Comparison of ENCODE assay signal across 6 cellular contexts in genomic region chr1:44820328-44820944, GRCh38. TPM values are rescaled to one million over a fixed set of nuclear protein-coding genes. Genes with fewer than 3 reads are reported as not detected.
A peak's percentile ranks its signal among the peaks of the same experiment; 100 is the strongest.
DNase-seq lines count a peak whose midpoint lies in the region; TF ChIP-seq lines count a peak whose summit lies in the region.

No MANE protein-coding gene starts in this region.

- no peaks in the 10 kb centered on the region for H3K27me3 ChIP-seq in OCI-LY3 (ENCODE audit: low read depth, low read length)
- no peaks in the 10 kb centered on the region for H3K27me3 ChIP-seq in suprapubic skin

- H3K4me1 ChIP-seq in OCI-LY3 (ENCODE audit: low read length) (peaks cover 19% of the 10 kb centered on the region), suprapubic skin (peaks cover 28% of the 10 kb centered on the region)

- no peaks in the 10 kb centered on the region for H4K20me1 ChIP-seq in OCI-LY3 (ENCODE audit: insufficient read depth, low read length)

- peak overlapping the region; percentile 98 for H3K9ac ChIP-seq in OCI-LY3 (ENCODE audit: low read length)

- DNase-seq in foreskin fibroblast (no peak), suprapubic skin (ENCODE audit: low spot score in 2 of 2) (peak in 1 of 2 donors; percentile 74), NCI-H510A (lab: John Stamatoyannopoulos, UW) (no peak), SHP77 treated with DMSO at 0.1 percent for 48 hours (lab: John Stamatoyannopoulos, UW) (no peak)
- DNase-seq in stimulated activated CD4-positive, alpha-beta T cell treated with anti-CD3 and anti-CD28 coated beads, Interleukin-4, amount 100 ng/mL, for 4 hours, result no peak

- H3K36me3 ChIP-seq in OCI-LY3 (replicated peaks; ENCODE audit: low read depth, low read length) (peaks cover 18% of the 10 kb centered on the region), suprapubic skin (no peaks in the 10 kb centered on the region)

- no peaks in the 10 kb centered on the region for H3K79me2 ChIP-seq in OCI-LY3 (ENCODE audit: low read length)

- peak overlapping the region; percentile 97 for H3K4me3 ChIP-seq in OCI-LY3 (ENCODE audit: low read length)
- peak overlapping the region; percentile 38 to 66 for H3K4me3 ChIP-seq in foreskin fibroblast (ENCODE audit: low read depth in 1 of 2, low read length in 2 of 2)
- peak overlapping the region; percentile 57 for H3K4me3 ChIP-seq in suprapubic skin

- H3K27ac ChIP-seq in OCI-LY3 (ENCODE audit: low read length) (peak overlapping the region; percentile 100), suprapubic skin (peak overlapping the region; percentile 91)

- no peak for TF ChIP-seq EP300 in suprapubic skin (IDR thresholded peaks at IDR 0.05)

- peak overlapping the region; percentile 100 for H3K4me2 ChIP-seq in OCI-LY3 (ENCODE audit: low read length)

- no peak for TF ChIP-seq POLR2A in suprapubic skin (IDR thresholded peaks at IDR 0.05)

- H3K9me3 ChIP-seq in OCI-LY3 (ENCODE audit: insufficient read depth, low read length) (no peaks in the 10 kb centered on the region), suprapubic skin (no peaks in the 10 kb centered on the region)

- H2AFZ ChIP-seq in OCI-LY3 (ENCODE audit: low read depth, low read length), result peak overlapping the region; percentile 83; the same call in 1 of the 2 replicates

- TF ChIP-seq CTCF in OCI-LY3 (IDR thresholded peaks at IDR 0.05; ENCODE audit: low read depth, low read length) (no peak; the same call in 1 of the 2 replicates), foreskin fibroblast (IDR thresholded peaks at IDR 0.05; ENCODE audit: low read depth, low read length) (no peak), suprapubic skin (IDR thresholded peaks at IDR 0.05) (no peak)

- WGBS in suprapubic skin, result 32% methylated on average over 12 of the region's 21 CpGs

RNA-seq across cellular contexts. Expression of gene BTBD19, which starts 12.1 kb away (rescaled TPM):
- 1 to 10 TPM; 1.2 to 7.3 (median 4.4) TPM for total RNA-seq in suprapubic skin

RNA-seq across cellular contexts. Expression of gene DYNLT4, which starts 13.3 kb away (rescaled TPM):
- not detected for total RNA-seq in suprapubic skin

RNA-seq across cellular contexts. Expression of gene PLK3, which starts 20.3 kb away (rescaled TPM):
- 100 to 1,000 TPM in 2 of 4 donors, 10 to 100 TPM in 2; 63.7 to 135 (median 91.1) TPM for total RNA-seq in suprapubic skin

RNA-seq across cellular contexts. Expression of gene PTCH2, which starts 22.6 kb away (rescaled TPM):
- total RNA-seq in suprapubic skin, result 1 to 10 TPM; 1.2 to 2.4 (median 1.5) TPM

RNA-seq across cellular contexts. Expression of gene BEST4, which starts 32.5 kb away (rescaled TPM):
- under 1 TPM in 3 of 4 donors, not detected in 1; 0.30 to 0.72 (median 0.30) TPM for total RNA-seq in suprapubic skin
